Comparison of ENCODE assay signal across 13 cellular contexts in the genomic region with DNA sequence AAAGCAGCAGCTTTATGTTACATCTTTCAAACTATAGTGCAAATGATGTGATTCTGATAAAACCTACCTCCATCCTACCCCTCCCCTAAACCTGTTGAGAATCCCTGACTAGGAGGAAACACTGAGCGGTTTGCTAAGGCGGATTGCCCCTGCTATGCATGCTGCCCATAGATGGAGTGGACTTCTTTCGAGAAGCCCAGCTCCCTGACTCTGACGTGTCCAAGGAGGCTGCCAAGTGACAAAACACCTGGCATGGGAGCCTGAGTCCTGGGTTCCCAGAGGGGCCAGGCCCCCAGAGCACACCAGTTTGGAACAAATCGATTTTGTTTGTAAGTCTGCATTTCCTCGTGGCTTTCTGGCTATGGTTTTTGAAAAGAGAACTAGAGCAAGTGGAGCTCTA. TPM values are rescaled to one million over a fixed set of nuclear protein-coding genes. Genes with fewer than 3 reads are reported as not detected.
DNase-seq lines count a peak whose midpoint lies in the region; ATAC-seq and TF ChIP-seq lines count a peak whose summit lies in the region.
"Had no signal": no experiment of that assay in that cellular context is flagged by ENCODE, and none has a peak within 500 bp of the region (broad histone marks: within the 10 kb centered on the region; RNA-seq: fewer than 3 reads in every experiment).

No MANE protein-coding gene starts in this region.

- H3K9me2 ChIP-seq in Karpas-422 (replicated peaks; ENCODE audit: insufficient read depth, low read length) = no peaks in the 10 kb centered on the region

- H2AFZ ChIP-seq in Karpas-422 (ENCODE audit: low read length) = no peak overlapping the region

- TF ChIP-seq CTCF in brain (conservative IDR thresholded peaks at IDR 0.05) (no peak), progenitor cell of endocrine pancreas (IDR thresholded peaks at IDR 0.05; ENCODE audit: unreplicated experiment) (no peak)

- peaks cover 18% of the 10 kb centered on the region for H3K4me1 ChIP-seq in Karpas-422 (ENCODE audit: low read length)

- H3K27me3 Mint-ChIP-seq in activated T-cell treated with anti-CD3 and anti-CD28 coated beads, Interleukin-2, amount 50 U/mL, for 24 hours = no peaks in the 10 kb centered on the region
- H3K27me3 Mint-ChIP-seq in brain = peaks cover 13% of the 10 kb centered on the region
- H3K27me3 Mint-ChIP-seq in progenitor cell of endocrine pancreas = no peaks in the 10 kb centered on the region

- no peak overlapping the region for H3K4me2 ChIP-seq in Karpas-422 (ENCODE audit: low read depth, low read length, poor library complexity, severe bottlenecking)

- peak overlapping the region; percentile 82; the same call in 1 of the 2 replicates for H3K9ac ChIP-seq in Karpas-422 (ENCODE audit: low read length)

- ATAC-seq in HG03571 (IDR thresholded peaks at IDR 0.05; ENCODE audit: unreplicated experiment) = no peak

- no peak overlapping the region for H3K27ac ChIP-seq in Karpas-422 (ENCODE audit: low read length)

- peaks cover 20% of the 10 kb centered on the region for H4K20me1 ChIP-seq in Karpas-422 (ENCODE audit: insufficient read depth, low read depth, low read length)

- H3K27ac Mint-ChIP-seq in activated T-cell treated with anti-CD3 and anti-CD28 coated beads, Interleukin-2, amount 50 U/mL, for 24 hours = no peak overlapping the region
- peak overlapping the region in 2 of 5 experiments; percentile 49 to 87 for H3K27ac Mint-ChIP-seq in brain
- H3K27ac Mint-ChIP-seq in progenitor cell of endocrine pancreas = no peak overlapping the region

- H3K79me2 ChIP-seq in Karpas-422 (ENCODE audit: low read length) = no peaks in the 10 kb centered on the region

- H3K9me3 ChIP-seq in Karpas-422 (ENCODE audit: low read length) = no peaks in the 10 kb centered on the region

- no peak for DNase-seq in activated T-cell treated with anti-CD3 and anti-CD28 coated beads, Interleukin-2, amount 50 U/mL, for 24 hours
- no peak for DNase-seq in activated T-cell treated with anti-CD3 and anti-CD28 coated beads, Interleukin-2, amount 50 U/mL, for 1 hour
- no peak for DNase-seq in Karpas-422
- DNase-seq in progenitor cell of endocrine pancreas (ENCODE audit: low spot score, unreplicated experiment) = no peak
- DNase-seq in SK-N-DZ (ENCODE audit: low spot score) = no peak
- DNase-seq in NCI-H345 (lab: John Stamatoyannopoulos, UW) = no peak
- DNase-seq: activated CD4-positive, alpha-beta T cell treated with anti-CD3 and anti-CD28 coated beads, Interleukin-2, amount 50 U/mL, for 4 hours; amniotic stem cell; NCI-H2029; stimulated activated CD4-positive, alpha-beta T cell treated with anti-CD3 and anti-CD28 coated beads, Interleukin-4, amount 100 ng/mL, for 24 hours; stimulated activated naive CD4-positive, alpha-beta T cell treated with Interleukin-2 at 50 U/mL for 16 hours had no signal

- H3K9me3 Mint-ChIP-seq in activated T-cell treated with anti-CD3 and anti-CD28 coated beads, Interleukin-2, amount 50 U/mL, for 24 hours = no peaks in the 10 kb centered on the region
- H3K9me3 Mint-ChIP-seq in brain = peaks cover 0 to 4% (median 0%) of the 10 kb centered on the region in 5 experiments
- no peaks in the 10 kb centered on the region for H3K9me3 Mint-ChIP-seq in progenitor cell of endocrine pancreas (ENCODE audit: low read depth)

- H3K4me3 Mint-ChIP-seq in activated T-cell treated with anti-CD3 and anti-CD28 coated beads, Interleukin-2, amount 50 U/mL, for 24 hours = peak overlapping the region; percentile 88
- peak overlapping the region; percentile 84 to 94 (median 89) for H3K4me3 Mint-ChIP-seq in brain
- peak overlapping the region; percentile 87 for H3K4me3 Mint-ChIP-seq in progenitor cell of endocrine pancreas (ENCODE audit: low read depth)

- H3K4me1 Mint-ChIP-seq in activated T-cell treated with anti-CD3 and anti-CD28 coated beads, Interleukin-2, amount 50 U/mL, for 24 hours (ENCODE audit: low read depth) = peaks cover 36% of the 10 kb centered on the region
- H3K4me1 Mint-ChIP-seq in brain (peaks cover 44% of the 10 kb centered on the region), progenitor cell of endocrine pancreas (ENCODE audit: low read depth) (peaks cover 23% of the 10 kb centered on the region)

- no peak overlapping the region for H3K4me3 ChIP-seq in Karpas-422 (ENCODE audit: low read length)

- H3K36me3 Mint-ChIP-seq in activated T-cell treated with anti-CD3 and anti-CD28 coated beads, Interleukin-2, amount 50 U/mL, for 24 hours (ENCODE audit: low read depth) = peaks cover 18% of the 10 kb centered on the region
- H3K36me3 Mint-ChIP-seq in brain (no peaks in the 10 kb centered on the region), progenitor cell of endocrine pancreas (ENCODE audit: insufficient read depth) (no peaks in the 10 kb centered on the region)

- H3K27me3 ChIP-seq in Karpas-422 (ENCODE audit: low read length) = no peaks in the 10 kb centered on the region

- no peaks in the 10 kb centered on the region for H3K36me3 ChIP-seq in Karpas-422 (ENCODE audit: insufficient read depth, low read length)

RNA-seq across cellular contexts. Expression of gene UXS1, which starts 1.4 kb away (rescaled TPM):
- total RNA-seq in Karpas-422 (2014; rRNA removed; shearing (Covaris generic); ENCODE audit: low replicate concordance) = 3.7 and 8.4 TPM in 2 replicates
- polyA plus RNA-seq in brain (ENCODE audit: insufficient read depth, low read depth, low replicate concordance) = 28.1 TPM
- total RNA-seq in progenitor cell of endocrine pancreas = 60.7 and 62.1 TPM in 2 replicates
- polyA plus RNA-seq in SK-N-DZ (2014; cell fraction: cytosol; rRNA removed) = 13.5 and 17.7 TPM in 2 replicates
- polyA plus RNA-seq in SK-N-DZ (2014; cell fraction: nucleus; rRNA removed) = 23.8 and 51.1 TPM in 2 replicates
